8 cellular contexts compared by ENCODE assay signal in genomic region chr5:90709323-90710148, GRCh38.
DNase-seq lines count a peak whose midpoint lies in the region; ATAC-seq and TF ChIP-seq lines count a peak whose summit lies in the region.

No MANE protein-coding gene starts in this region.

- no peaks in the 10 kb centered on the region for H3K4me1 ChIP-seq in fibroblast of lung (ENCODE audit: control insufficient read depth, extremely low read depth, insufficient read depth, low read length)
- no peaks in the 10 kb centered on the region for H3K4me1 ChIP-seq in ovary (ENCODE audit: insufficient read depth)
- no peaks in the 10 kb centered on the region for H3K4me1 ChIP-seq in CD4-positive, alpha-beta memory T cell (ENCODE audit: insufficient read depth, low read length)

- H3K27me3 Mint-ChIP-seq in CD4-positive, alpha-beta memory T cell = peaks cover 3 to 8% of the 10 kb centered on the region in 2 donors
- H3K27me3 Mint-ChIP-seq in activated naive CD4-positive, alpha-beta T cell treated with anti-CD3 and anti-CD28 coated beads, Interleukin-2, amount 10 ng/mL, durations not matched to agents 7 days and 5 days = no peaks in the 10 kb centered on the region

- H3K36me3 ChIP-seq in fibroblast of lung (ENCODE audit: control insufficient read depth, insufficient read depth, low read length) (no peaks in the 10 kb centered on the region), ovary (no peaks in the 10 kb centered on the region)
- no peaks in the 10 kb centered on the region for H3K36me3 ChIP-seq in CD4-positive, alpha-beta memory T cell (ENCODE audit: insufficient read depth, low read length)

- no peaks in the 10 kb centered on the region for H3K4me1 Mint-ChIP-seq in CD4-positive, alpha-beta memory T cell
- H3K4me1 Mint-ChIP-seq in activated naive CD4-positive, alpha-beta T cell treated with anti-CD3 and anti-CD28 coated beads, Interleukin-2, amount 10 ng/mL, durations not matched to agents 7 days and 5 days = no peaks in the 10 kb centered on the region

- POLR2A ChIA-PET in CD4-positive, alpha-beta memory T cell (lab: Charles Lee; ENCODE audit: partially characterized antibody) = no interaction called here

- CTCF ChIA-PET in CD4-positive, alpha-beta memory T cell (lab: Charles Lee; ENCODE audit: partially characterized antibody) = no interaction called here
- CTCF ChIA-PET in activated naive CD4-positive, alpha-beta T cell treated with anti-CD3 and anti-CD28 coated beads, Interleukin-2, amount 10 ng/mL, durations not matched to agents 7 days and 5 days (lab: Charles Lee) = interaction anchor here (1.2 kb wide), 1 partner anchor 74 kb away, joined by 5 read pairs; no protein-coding TSS in a partner anchor

- H3K27ac ChIP-seq in fibroblast of lung (ENCODE audit: insufficient read depth, low read length) (no peak overlapping the region), ovary (no peak overlapping the region)
- H3K27ac ChIP-seq in CD4-positive, alpha-beta memory T cell (ENCODE audit: low read depth, low read length) = no peak overlapping the region

- peak; percentile 82 to 89 for TF ChIP-seq CTCF in fibroblast of lung (conservative IDR thresholded peaks at IDR 0.05 in 1 of 2, IDR thresholded peaks at IDR 0.05 in 1 of 2; ENCODE audit: low read depth in 1 of 2, low read length in 2 of 2)
- TF ChIP-seq CTCF in ovary (IDR thresholded peaks at IDR 0.05) = peak in 1 of 3 donors; percentile 17

- H3K9me3 ChIP-seq in fibroblast of lung (ENCODE audit: control insufficient read depth, insufficient read depth, low read depth, low read length) (no peaks in the 10 kb centered on the region), ovary (no peaks in the 10 kb centered on the region)
- no peaks in the 10 kb centered on the region for H3K9me3 ChIP-seq in CD4-positive, alpha-beta memory T cell (ENCODE audit: control insufficient read depth in 1 of 2, low read length in 2 of 2)

- H3K27me3 ChIP-seq in fibroblast of lung (ENCODE audit: control insufficient read depth, insufficient read depth, low read length) (no peaks in the 10 kb centered on the region), ovary (no peaks in the 10 kb centered on the region)
- H3K27me3 ChIP-seq in CD4-positive, alpha-beta memory T cell (ENCODE audit: insufficient read depth, low read length) = no peaks in the 10 kb centered on the region

- H3K36me3 Mint-ChIP-seq in CD4-positive, alpha-beta memory T cell = no peaks in the 10 kb centered on the region
- H3K36me3 Mint-ChIP-seq in activated naive CD4-positive, alpha-beta T cell treated with anti-CD3 and anti-CD28 coated beads, Interleukin-2, amount 10 ng/mL, durations not matched to agents 7 days and 5 days = no peaks in the 10 kb centered on the region

- no peak overlapping the region for H3K4me3 Mint-ChIP-seq in CD4-positive, alpha-beta memory T cell
- H3K4me3 Mint-ChIP-seq in activated naive CD4-positive, alpha-beta T cell treated with anti-CD3 and anti-CD28 coated beads, Interleukin-2, amount 10 ng/mL, durations not matched to agents 7 days and 5 days = no peak overlapping the region

- no peak for TF ChIP-seq POLR2A in ovary (IDR thresholded peaks at IDR 0.05)

- H3K4me3 ChIP-seq in fibroblast of lung (replicated peaks in 1 of 4; ENCODE audit: control extremely low read depth in 1 of 4, insufficient read depth in 1 of 4, low read depth in 3 of 4, low read length in 4 of 4) (no peak overlapping the region), ovary (no peak overlapping the region)
- no peak overlapping the region for H3K4me3 ChIP-seq in CD4-positive, alpha-beta memory T cell (ENCODE audit: low read length in 2 of 2)

- DNase-seq in DMS 273 treated with DMSO at 0.1 percent for 48 hours (lab: John Stamatoyannopoulos, UW) (peak; percentile 16), SHP77 treated with DMSO at 0.1 percent for 48 hours (lab: John Stamatoyannopoulos, UW) (peak; percentile 4), fibroblast of lung (ENCODE audit: low read depth in 2 of 2) (peak; percentile 40 to 70), ovary (peak in 3 of 5 donors; percentile 8 to 19 (median 15))
- no peak for DNase-seq in CD4-positive, alpha-beta memory T cell
- no peak for DNase-seq in activated naive CD4-positive, alpha-beta T cell treated with anti-CD3 and anti-CD28 coated beads, Interleukin-2, amount 10 ng/mL, durations not matched to agents 7 days and 5 days

- no peak overlapping the region for H3K4me2 ChIP-seq in fibroblast of lung (ENCODE audit: extremely low read depth, insufficient read depth, low read length)

- no peak overlapping the region for H3K9ac ChIP-seq in fibroblast of lung (ENCODE audit: insufficient read depth, low read length)

- no peak overlapping the region for H2AFZ ChIP-seq in fibroblast of lung (ENCODE audit: low read length)

- H4K20me1 ChIP-seq in fibroblast of lung (ENCODE audit: control insufficient read depth, extremely low read depth, insufficient read depth, low read length) = no peaks in the 10 kb centered on the region

- peak overlapping the region in 1 of 7 donors; percentile 48 for H3K27ac Mint-ChIP-seq in CD4-positive, alpha-beta memory T cell
- H3K27ac Mint-ChIP-seq in activated naive CD4-positive, alpha-beta T cell treated with anti-CD3 and anti-CD28 coated beads, Interleukin-2, amount 10 ng/mL, durations not matched to agents 7 days and 5 days = no peak overlapping the region

- WGBS in ovary, 3 donors = 78 to 89% (median 87%) methylated on average over 1 of the region's 1 CpG

- intact Hi-C loops in ovary (cut with DNase I) = loop anchor here in 1 of 4 donors (5.0 kb wide), 1 partner anchor 1097 kb away; no protein-coding TSS in a partner anchor
- intact Hi-C loops in CD4-positive, alpha-beta memory T cell (cut with micrococcal nuclease) = loop anchor here (1.0 kb wide), 1 partner anchor 270 kb away; no protein-coding TSS in a partner anchor

- no peak for TF ChIP-seq EP300 in ovary (IDR thresholded peaks at IDR 0.05)

- peak; percentile 79 for ATAC-seq in GM19035 (IDR thresholded peaks at IDR 0.05; ENCODE audit: unreplicated experiment)
- ATAC-seq in HG03520 (IDR thresholded peaks at IDR 0.05; ENCODE audit: unreplicated experiment) = peak; percentile 74

- peaks cover 0 to 1% (median 0%) of the 10 kb centered on the region in 8 donors for H3K9me3 Mint-ChIP-seq in CD4-positive, alpha-beta memory T cell
- no peaks in the 10 kb centered on the region for H3K9me3 Mint-ChIP-seq in activated naive CD4-positive, alpha-beta T cell treated with anti-CD3 and anti-CD28 coated beads, Interleukin-2, amount 10 ng/mL, durations not matched to agents 7 days and 5 days

- no peaks in the 10 kb centered on the region for H3K79me2 ChIP-seq in fibroblast of lung (ENCODE audit: control insufficient read depth, insufficient read depth, low read length)

Comparison
In these comparisons a context has a peak if more than half of its experiments do, and no peak if none do; other contexts are left out.
1. DNase-seq: peak in DMS 273 treated with DMSO at 0.1 percent for 48 hours (single experiment), SHP77 treated with DMSO at 0.1 percent for 48 hours (single experiment), fibroblast of lung (2 of 2) and ovary (3 of 5); none in CD4-positive, alpha-beta memory T cell (0 of 5) and activated naive CD4-positive, alpha-beta T cell treated with anti-CD3 and anti-CD28 coated beads, Interleukin-2, amount 10 ng/mL, durations not matched to agents 7 days and 5 days (single experiment).